Comparison of ENCODE assay signal across 11 cellular contexts in the genomic region with DNA sequence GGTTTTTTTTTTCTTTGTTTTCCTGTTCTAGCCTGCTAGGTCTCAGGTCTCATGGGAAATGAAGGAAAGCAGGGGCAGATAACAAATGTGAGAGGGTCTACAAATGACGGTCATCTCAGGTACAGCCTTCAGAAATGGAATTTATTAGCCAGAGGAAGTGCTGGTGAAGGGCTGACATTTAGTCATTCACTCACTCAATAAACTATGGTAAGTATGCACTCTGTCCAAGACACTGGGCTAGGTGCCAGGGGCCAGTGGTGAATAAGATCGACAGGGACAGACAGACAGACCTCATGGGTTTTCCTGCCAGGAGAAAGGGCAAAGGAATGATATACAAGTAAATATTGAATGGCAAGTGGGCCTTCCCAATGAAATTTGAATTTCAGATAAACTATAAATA. TPM values are rescaled to one million over a fixed set of nuclear protein-coding genes. Genes with fewer than 3 reads are reported as not detected.
DNase-seq lines count a peak whose midpoint lies in the region; ATAC-seq and TF ChIP-seq lines count a peak whose summit lies in the region.
"Had no signal": no experiment of that assay in that cellular context is flagged by ENCODE, and none has a peak within 500 bp of the region (broad histone marks: within the 10 kb centered on the region; RNA-seq: fewer than 3 reads in every experiment).

No MANE protein-coding gene starts in this region.

- H3K27me3 ChIP-seq in Panc1 (ENCODE audit: control insufficient read depth, insufficient read depth, low read length): no peaks in the 10 kb centered on the region

- DNase-seq in EL (peak; percentile 89), Panc1 (ENCODE audit: low read depth, low spot score) (peak; percentile 97), epithelial cell of proximal tubule (ENCODE audit: low read depth) (peak; percentile 78), omental fat pad (ENCODE audit: low spot score) (peak; percentile 56), activated gamma-delta T cell (lab: John Stamatoyannopoulos, UW) (no peak), NCI-H2171 treated with DMSO at 0.1 percent for 48 hours (lab: John Stamatoyannopoulos, UW) (no peak), NCI-H82 treated with DMSO at 0.1 percent for 48 hours (lab: John Stamatoyannopoulos, UW; ENCODE audit: unreplicated experiment) (no peak)
- DNase-seq in activated naive CD4-positive, alpha-beta T cell treated with anti-CD3 and anti-CD28 coated beads, Interleukin-2, amount 10 ng/mL, durations not matched to agents 7 days and 5 days: no peak
- DNase-seq: NCI-H524 treated with DMSO at 0.1 percent for 48 hours had no signal

- BruUV-seq in Panc1 (replicated peaks; lab: Mats Ljungman, UMichigan): no TSS peak

- H3K36me3 Mint-ChIP-seq in activated naive CD4-positive, alpha-beta T cell treated with anti-CD3 and anti-CD28 coated beads, Interleukin-2, amount 10 ng/mL, durations not matched to agents 7 days and 5 days: no peaks in the 10 kb centered on the region

- H3K27ac Mint-ChIP-seq in activated naive CD4-positive, alpha-beta T cell treated with anti-CD3 and anti-CD28 coated beads, Interleukin-2, amount 10 ng/mL, durations not matched to agents 7 days and 5 days: no peak overlapping the region

- POLR2A ChIA-PET in Panc1 (lab: Charles Lee): no interaction called here

- CTCF ChIA-PET in Panc1 (lab: Charles Lee): no interaction called here
- CTCF ChIA-PET in activated naive CD4-positive, alpha-beta T cell treated with anti-CD3 and anti-CD28 coated beads, Interleukin-2, amount 10 ng/mL, durations not matched to agents 7 days and 5 days (lab: Charles Lee): no interaction called here

- peaks cover 23% of the 10 kb centered on the region for H3K27me3 Mint-ChIP-seq in activated naive CD4-positive, alpha-beta T cell treated with anti-CD3 and anti-CD28 coated beads, Interleukin-2, amount 10 ng/mL, durations not matched to agents 7 days and 5 days

- no peaks in the 10 kb centered on the region for H3K36me3 ChIP-seq in Panc1 (ENCODE audit: control insufficient read depth, insufficient read depth, low read length)

- H3K27ac ChIP-seq in Panc1 (ENCODE audit: low read length): peak overlapping the region; percentile 98

- TF ChIP-seq CTCF in Panc1 (IDR thresholded peaks at IDR 0.05) (no peak), epithelial cell of proximal tubule (conservative IDR thresholded peaks at IDR 0.05; ENCODE audit: low read depth, low read length) (no peak), omental fat pad (IDR thresholded peaks at IDR 0.05) (no peak)

- in situ Hi-C loops in Panc1 (cut with HindIII; ENCODE audit: low pct_unique_long_range_greater_than_20kb, low sequenced_read_pairs): no loop called here

- H3K9me3 Mint-ChIP-seq in activated naive CD4-positive, alpha-beta T cell treated with anti-CD3 and anti-CD28 coated beads, Interleukin-2, amount 10 ng/mL, durations not matched to agents 7 days and 5 days: no peaks in the 10 kb centered on the region
- H3K9me3 Mint-ChIP-seq: central memory CD8-positive, alpha-beta T cell had no signal

- H3K4me1 Mint-ChIP-seq in activated naive CD4-positive, alpha-beta T cell treated with anti-CD3 and anti-CD28 coated beads, Interleukin-2, amount 10 ng/mL, durations not matched to agents 7 days and 5 days: no peaks in the 10 kb centered on the region
- H3K4me1 Mint-ChIP-seq: central memory CD8-positive, alpha-beta T cell had no signal

- intact Hi-C loops in Panc1 (cut with micrococcal nuclease; ENCODE audit: unreplicated experiment): no loop called here

- H3K4me3 Mint-ChIP-seq in activated naive CD4-positive, alpha-beta T cell treated with anti-CD3 and anti-CD28 coated beads, Interleukin-2, amount 10 ng/mL, durations not matched to agents 7 days and 5 days: no peak overlapping the region
- H3K4me3 Mint-ChIP-seq: central memory CD8-positive, alpha-beta T cell had no signal

- peaks cover 66% of the 10 kb centered on the region for H3K4me1 ChIP-seq in Panc1 (ENCODE audit: control insufficient read depth, insufficient read depth, low read length)

- ATAC-seq in Panc1 (peak; percentile 78), omental fat pad (ENCODE audit: low FRiP score) (no peak)

- no peak overlapping the region for H3K4me3 ChIP-seq in Panc1 (ENCODE audit: low read depth in 2 of 2, low read length in 2 of 2)
- H3K4me3 ChIP-seq in epithelial cell of proximal tubule (ENCODE audit: low read depth, low read length): no peak overlapping the region

- no peaks in the 10 kb centered on the region for H3K9me3 ChIP-seq in Panc1 (ENCODE audit: control insufficient read depth, insufficient read depth, low read depth, low read length)

RNA-seq across cellular contexts. Expression of gene PDE6A, which starts 6.3 kb away (rescaled TPM):
- total RNA-seq in Panc1 (2021; ENCODE audit: unreplicated experiment) (0.33 TPM), epithelial cell of proximal tubule (not detected in 2 replicates), omental fat pad (not detected)
- 0.15 TPM for polyA plus RNA-seq in Panc1 (2012; ENCODE audit: insufficient read length)
- total RNA-seq: mesenteric fat pad had no signal

RNA-seq across cellular contexts. Expression of gene SLC26A2, which starts 22.3 kb away (rescaled TPM):
- total RNA-seq in Panc1 (2021; ENCODE audit: unreplicated experiment) (111 TPM), epithelial cell of proximal tubule (10.3 and 11.9 TPM in 2 replicates), omental fat pad (10 to 100 TPM; 14.8 to 21.8 (median 16.6) TPM)
- polyA plus RNA-seq in Panc1 (2012; ENCODE audit: insufficient read length): 33.9 TPM

Comparison
In these comparisons a context has a peak if more than half of its experiments do, and no peak if none do; other contexts are left out.
1. DNase-seq: peak in EL (single experiment), Panc1 (single experiment), epithelial cell of proximal tubule (single experiment) and omental fat pad (single experiment); none in activated gamma-delta T cell (single experiment), activated naive CD4-positive, alpha-beta T cell treated with anti-CD3 and anti-CD28 coated beads, Interleukin-2, amount 10 ng/mL, durations not matched to agents 7 days and 5 days (single experiment), NCI-H2171 treated with DMSO at 0.1 percent for 48 hours (single experiment) and NCI-H82 treated with DMSO at 0.1 percent for 48 hours (single experiment).